31 cellular contexts compared by ENCODE assay signal in the genomic region with DNA sequence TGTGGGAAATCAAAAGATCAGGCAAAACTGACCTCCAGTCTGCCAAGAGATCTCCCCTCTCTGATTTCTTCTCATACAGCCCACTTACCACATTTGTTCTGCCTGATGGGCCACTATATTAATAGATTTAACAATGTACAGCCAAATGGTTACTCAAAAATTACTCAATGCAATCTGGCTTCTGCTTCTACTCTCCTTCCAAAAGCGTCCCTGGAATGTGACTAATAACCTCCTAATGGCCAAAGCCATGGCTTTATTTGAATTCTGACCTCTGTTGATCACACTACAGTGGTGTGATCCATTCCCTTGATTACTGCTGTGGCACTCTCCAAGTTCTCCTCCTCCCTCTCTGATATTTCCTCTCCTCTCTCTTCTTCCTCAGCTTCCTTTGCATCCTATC.
"Had no signal": no experiment of that assay in that cellular context is flagged by ENCODE, and none has a peak within 500 bp of the region (broad histone marks: within the 10 kb centered on the region; RNA-seq: fewer than 3 reads in every experiment).

No MANE protein-coding gene starts in this region.

- H3K9me3 ChIP-seq: MG63, SJCRH30 had no signal

- H3K27ac ChIP-seq: PC-9, RWPE1, SJCRH30, SK-N-MC had no signal

- H3K4me1 ChIP-seq: SJCRH30 had no signal

- H3K4me2 ChIP-seq: PC-9 had no signal

- ATAC-seq: Panc1, Right ventricle myocardium inferior, SK-N-SH treated with all-trans-retinoic acid at 6 μM for 48 hours had no signal

- H3K27me3 ChIP-seq: MG63, SJCRH30 had no signal

- DNase-seq: Kasumi-1, MG63, NCI-H1048, NCI-H1092 treated with DMSO at 0.1 percent for 48 hours, NCI-H1105 treated with DMSO at 0.1 percent for 48 hours, NCI-H1417, NCI-H1436, NCI-H146, NCI-H1694, NCI-H187, NCI-H2029, NCI-H2081, NCI-H2171 treated with DMSO at 0.1 percent for 48 hours, NCI-H2227 treated with DMSO at 0.1 percent for 48 hours, NCI-H345, NCI-H446, NCI-H524, NCI-H526, NCI-H69, NCI-H748 treated with DMSO at 0.1 percent for 48 hours, NCI-H82, PC-9, SHP77, SIG-M5, SJCRH30, SW 1271 had no signal

- H3K36me3 ChIP-seq: MG63, SJCRH30 had no signal

- H2AFZ ChIP-seq: PC-9 had no signal

- H3K4me3 ChIP-seq: MG63, PC-9, SJCRH30, SK-N-MC had no signal
